In genomic region chr6:43265564-43265963, GRCh38 we compare ENCODE assay signal across 1 cellular context.
TF ChIP-seq lines count a peak whose summit lies in the region.

No MANE protein-coding gene starts in this region.

TF ChIP-seq in HepG2, 621 proteins besides CTCF, POLR2A, EP300 and RAD21 (continued from another document and continues in another):
- TF ChIP-seq SNAI1 (CRISPR knock-in tag; IDR thresholded peaks at IDR 0.05; ENCODE audit: borderline replicate concordance) = no peak
- no peak for TF ChIP-seq ZNF792 (CRISPR knock-in tag; IDR thresholded peaks at IDR 0.05)
- no peak for TF ChIP-seq ZNF354B (CRISPR knock-in tag; IDR thresholded peaks at IDR 0.05)
- peak; percentile 18; the same call in 1 of the 2 replicates for TF ChIP-seq ZNF598 (CRISPR knock-in tag; IDR thresholded peaks at IDR 0.05; ENCODE audit: borderline replicate concordance)
- TF ChIP-seq ZNF768 (CRISPR knock-in tag; IDR thresholded peaks at IDR 0.05) = no peak
- 0 out of 2 replicates have a peak, but pooled peaks have one; percentile 19 for TF ChIP-seq DPF2 (CRISPR knock-in tag; IDR thresholded peaks at IDR 0.05; ENCODE audit: borderline replicate concordance, low read depth)
- TF ChIP-seq ARNT (IDR thresholded peaks at IDR 0.05) = no peak
- no peak for TF ChIP-seq ZNF784 (CRISPR knock-in tag; IDR thresholded peaks at IDR 0.05; ENCODE audit: borderline replicate concordance)
- TF ChIP-seq ZNF704 (CRISPR knock-in tag; IDR thresholded peaks at IDR 0.05; ENCODE audit: borderline replicate concordance) = no peak
- no peak for TF ChIP-seq RBFOX2 (IDR thresholded peaks at IDR 0.05; ENCODE audit: low read depth, low read length)
- no peak for TF ChIP-seq SAFB2 (CRISPR knock-in tag; IDR thresholded peaks at IDR 0.05; ENCODE audit: borderline replicate concordance, low read depth)
- TF ChIP-seq SOX5 (CRISPR knock-in tag; IDR thresholded peaks at IDR 0.05; ENCODE audit: borderline replicate concordance) = 0 out of 2 replicates have a peak, but pooled peaks have one; percentile 21
- no peak for TF ChIP-seq ZNF737 (CRISPR knock-in tag; IDR thresholded peaks at IDR 0.05; ENCODE audit: borderline replicate concordance)
- no peak for TF ChIP-seq ZNF251 (CRISPR knock-in tag; IDR thresholded peaks at IDR 0.05)
- TF ChIP-seq BRCA1 (CRISPR knock-in tag; IDR thresholded peaks at IDR 0.05) = no peak
- TF ChIP-seq SNAPC4 (CRISPR knock-in tag; IDR thresholded peaks at IDR 0.05) = no peak
- TF ChIP-seq ZNF317 (CRISPR knock-in tag; IDR thresholded peaks at IDR 0.05) = no peak
- no peak for TF ChIP-seq ZNF292 (CRISPR knock-in tag; IDR thresholded peaks at IDR 0.05; ENCODE audit: borderline replicate concordance, low read depth)
- no peak for TF ChIP-seq ZNF556 (CRISPR knock-in tag; IDR thresholded peaks at IDR 0.05; ENCODE audit: borderline replicate concordance)
- TF ChIP-seq SOX13 (IDR thresholded peaks at IDR 0.05) = no peak
- TF ChIP-seq SOX13 (CRISPR knock-in tag; conservative IDR thresholded peaks at IDR 0.05 in 1 of 2, IDR thresholded peaks at IDR 0.05 in 1 of 2) = peak in 1 of 2 experiments; percentile 63; a peak in 2 of 4 replicates
- no peak for TF ChIP-seq JARID2 (CRISPR knock-in tag; IDR thresholded peaks at IDR 0.05; ENCODE audit: insufficient replicate concordance)
- TF ChIP-seq CSRNP2 (CRISPR knock-in tag; conservative IDR thresholded peaks at IDR 0.05; ENCODE audit: low read depth) = no peak
- TF ChIP-seq ZNF326 (CRISPR knock-in tag; IDR thresholded peaks at IDR 0.05; ENCODE audit: borderline replicate concordance) = no peak
- TF ChIP-seq SALL2 (CRISPR knock-in tag; IDR thresholded peaks at IDR 0.05) = peak; percentile 2; the same call in 1 of the 2 replicates
- TF ChIP-seq NR2F1 (CRISPR knock-in tag; IDR thresholded peaks at IDR 0.05) = no peak
- no peak for TF ChIP-seq GLMP (CRISPR knock-in tag; IDR thresholded peaks at IDR 0.05; ENCODE audit: borderline replicate concordance)
- no peak for TF ChIP-seq SIX1 (CRISPR knock-in tag; IDR thresholded peaks at IDR 0.05; ENCODE audit: borderline replicate concordance)
- no peak for TF ChIP-seq ZNF12 (CRISPR knock-in tag; IDR thresholded peaks at IDR 0.05)
- TF ChIP-seq SAP130 (CRISPR knock-in tag; IDR thresholded peaks at IDR 0.05; ENCODE audit: low read depth) = peak; percentile 53; the same call in 1 of the 2 replicates
- no peak for TF ChIP-seq PAX8 (CRISPR knock-in tag; IDR thresholded peaks at IDR 0.05; ENCODE audit: borderline replicate concordance)
- peak; percentile 27; the same call in 1 of the 2 replicates for TF ChIP-seq MEIS2 (CRISPR knock-in tag; IDR thresholded peaks at IDR 0.05)
- TF ChIP-seq ZMAT5 (CRISPR knock-in tag; IDR thresholded peaks at IDR 0.05; ENCODE audit: borderline replicate concordance, low read depth) = no peak
- TF ChIP-seq ZNF616 (CRISPR knock-in tag; IDR thresholded peaks at IDR 0.05; ENCODE audit: low read depth) = no peak
- TF ChIP-seq HIVEP1 (CRISPR knock-in tag; IDR thresholded peaks at IDR 0.05) = no peak
- TF ChIP-seq HNF4A (CRISPR knock-in tag; IDR thresholded peaks at IDR 0.05) = peak; percentile 75
- 0 out of 2 replicates have a peak, but pooled peaks have one; percentile 26 for TF ChIP-seq ZNF746 (CRISPR knock-in tag; IDR thresholded peaks at IDR 0.05)
- TF ChIP-seq PLRG1 (conservative IDR thresholded peaks at IDR 0.05) = no peak
- TF ChIP-seq ZNF547 (CRISPR knock-in tag; IDR thresholded peaks at IDR 0.05) = no peak
- no peak for TF ChIP-seq FOXK2 (IDR thresholded peaks at IDR 0.05)
- TF ChIP-seq ZNF318 (CRISPR knock-in tag; IDR thresholded peaks at IDR 0.05) = no peak
- TF ChIP-seq RFXAP (CRISPR knock-in tag; IDR thresholded peaks at IDR 0.05; ENCODE audit: borderline replicate concordance) = no peak
- no peak for TF ChIP-seq TEF (CRISPR knock-in tag; IDR thresholded peaks at IDR 0.05)
- TF ChIP-seq ZNF740 (CRISPR knock-in tag; IDR thresholded peaks at IDR 0.05) = no peak
- no peak for TF ChIP-seq SMAD9 (CRISPR knock-in tag; IDR thresholded peaks at IDR 0.05)
- TF ChIP-seq ZNF605 (CRISPR knock-in tag; IDR thresholded peaks at IDR 0.05) = no peak
- no peak for TF ChIP-seq ISX (CRISPR knock-in tag; conservative IDR thresholded peaks at IDR 0.05)
